ENCODE assay signal across 23 cellular contexts in the genomic region with DNA sequence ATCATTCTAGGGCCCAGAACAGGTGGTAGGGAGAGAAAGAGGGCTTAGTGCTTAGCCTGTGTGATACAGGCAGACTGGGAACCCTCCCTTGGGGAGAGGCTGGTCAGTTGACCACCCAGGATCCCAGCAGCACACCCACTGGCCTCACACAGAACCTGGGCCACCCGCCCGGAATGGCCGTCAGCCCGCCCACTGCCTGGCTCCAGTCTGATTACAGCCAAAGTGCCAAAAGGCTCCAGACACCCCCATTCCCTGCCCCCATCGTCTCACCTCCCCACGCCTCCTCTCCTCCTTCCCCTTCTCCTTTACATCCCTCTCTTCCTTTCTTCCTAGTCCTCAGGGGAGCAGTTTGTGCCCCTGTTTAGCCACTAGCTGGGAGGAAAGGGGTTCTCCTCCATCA. TPM values are rescaled to one million over a fixed set of nuclear protein-coding genes. Genes with fewer than 3 reads are reported as not detected.
DNase-seq lines count a peak whose midpoint lies in the region; TF ChIP-seq lines count a peak whose summit lies in the region.
"Had no signal": no experiment of that assay in that cellular context is flagged by ENCODE, and none has a peak within 500 bp of the region (broad histone marks: within the 10 kb centered on the region; RNA-seq: fewer than 3 reads in every experiment).

No MANE protein-coding gene starts in this region.

- H3K4me3 ChIP-seq in SJCRH30 (no peak overlapping the region), ovary (no peak overlapping the region), vagina (no peak overlapping the region), ascending aorta (no peak overlapping the region)
- H3K4me3 ChIP-seq: BLaER1, GM23338 had no signal

- H3K36me3 ChIP-seq in SJCRH30 (no peaks in the 10 kb centered on the region), ovary (no peaks in the 10 kb centered on the region), vagina (no peaks in the 10 kb centered on the region), ascending aorta (no peaks in the 10 kb centered on the region)
- H3K36me3 ChIP-seq: BLaER1 had no signal

- intact Hi-C loops in ovary (cut with DNase I) (loop anchor here in 2 of 4 donors (5.0 to 10.0 kb wide), 3 partner anchors 111 to 203 kb away; a partner anchor contains a TSS), vagina (cut with DNase I) (no loop called here), ascending aorta (cut with DNase I) (loop anchor here (5.0 to 10.0 kb wide), 4 partner anchors 38 to 203 kb away; a partner anchor contains a TSS)

- peak; percentile 48 to 49 for DNase-seq in SJCRH30
- no peak for DNase-seq in mesothelial cell of epicardium (ENCODE audit: low spot score in 2 of 2, unreplicated experiment in 2 of 2)
- peak; percentile 50 to 81 (median 71) for DNase-seq in ovary
- no peak for DNase-seq in vagina (ENCODE audit: extremely low spot score in 2 of 2)
- no peak for DNase-seq in activated naive CD4-positive, alpha-beta T cell (lab: John Stamatoyannopoulos, UW)
- DNase-seq in dedifferentiated amniotic fluid mesenchymal stem cell (ENCODE audit: extremely low spot score) = no peak
- DNase-seq in ascending aorta (ENCODE audit: low spot score in 2 of 2) = no peak
- DNase-seq: CD4-positive, alpha-beta memory T cell; COR-L47; DMS53; H9; HFFc6; KBM-7; MV-4-11; NCI-H1105; NCI-H1436 treated with DMSO at 0.1 percent for 48 hours; NCI-H1930; NCI-H2107; NCI-H446; NCI-H524 treated with DMSO at 0.1 percent for 48 hours; NCI-H774 had no signal

- no peaks in the 10 kb centered on the region for H3K9me3 Mint-ChIP-seq in mesothelial cell of epicardium
- H3K9me3 Mint-ChIP-seq: CD4-positive, alpha-beta memory T cell; GM23338; H9; HFFc6 had no signal

- H3K27me3 ChIP-seq in SJCRH30 (no peaks in the 10 kb centered on the region), ovary (no peaks in the 10 kb centered on the region), vagina (no peaks in the 10 kb centered on the region), ascending aorta (no peaks in the 10 kb centered on the region)

- TF ChIP-seq CTCF in mesothelial cell of epicardium (IDR thresholded peaks at IDR 0.05; ENCODE audit: unreplicated experiment) = no peak
- no peak for TF ChIP-seq CTCF in ovary (IDR thresholded peaks at IDR 0.05)
- TF ChIP-seq CTCF in vagina (IDR thresholded peaks at IDR 0.05) = no peak
- no peak for TF ChIP-seq CTCF in ascending aorta (IDR thresholded peaks at IDR 0.05)

- peak overlapping the region; percentile 69 for H3K4me3 Mint-ChIP-seq in mesothelial cell of epicardium
- H3K4me3 Mint-ChIP-seq: CD4-positive, alpha-beta memory T cell; GM23338; H9; HFFc6 had no signal

- H3K4me1 ChIP-seq in SJCRH30 (peaks cover 20% of the 10 kb centered on the region), ovary (ENCODE audit: insufficient read depth) (peaks cover 38% of the 10 kb centered on the region), vagina (peaks cover 40% of the 10 kb centered on the region), ascending aorta (peaks cover 4 to 11% of the 10 kb centered on the region in 2 donors)

- TF ChIP-seq POLR2A in ovary (IDR thresholded peaks at IDR 0.05) = no peak
- TF ChIP-seq POLR2A in vagina (IDR thresholded peaks at IDR 0.05) = no peak

- peak overlapping the region; percentile 99 for H3K27ac Mint-ChIP-seq in mesothelial cell of epicardium
- H3K27ac Mint-ChIP-seq: CD4-positive, alpha-beta memory T cell; GM23338; H9; HFFc6 had no signal

- peaks cover 35% of the 10 kb centered on the region for H3K27me3 Mint-ChIP-seq in mesothelial cell of epicardium (ENCODE audit: low read depth)

- no peaks in the 10 kb centered on the region for H3K9me3 ChIP-seq in SJCRH30 (replicated peaks)
- H3K9me3 ChIP-seq in ovary = no peaks in the 10 kb centered on the region
- H3K9me3 ChIP-seq in vagina = no peaks in the 10 kb centered on the region
- H3K9me3 ChIP-seq in ascending aorta = no peaks in the 10 kb centered on the region

- H3K4me1 Mint-ChIP-seq in mesothelial cell of epicardium = peaks cover 58% of the 10 kb centered on the region

- H3K27ac ChIP-seq in SJCRH30 (peak overlapping the region; percentile 32; the same call in 1 of the 2 replicates), ovary (peak overlapping the region; percentile 58 to 79), vagina (peak overlapping the region; percentile 75), ascending aorta (no peak overlapping the region)
- H3K27ac ChIP-seq: BLaER1 had no signal

- no peaks in the 10 kb centered on the region for H3K36me3 Mint-ChIP-seq in mesothelial cell of epicardium
- H3K36me3 Mint-ChIP-seq: CD4-positive, alpha-beta memory T cell had no signal

- WGBS in ovary, 3 donors = 20 to 35% (median 23%) methylated on average over 6 of the region's 6 CpGs

- TF ChIP-seq EP300 in ovary (IDR thresholded peaks at IDR 0.05) = no peak

RNA-seq across cellular contexts. Expression of a gene that starts 4.8 kb away (rescaled TPM):
- total RNA-seq in SJCRH30 (2014; rRNA removed; shearing (Covaris generic)) = 0.15 and 0.28 TPM in 2 replicates
- total RNA-seq in mesothelial cell of epicardium (146 to 165 TPM (median 151 TPM) in 3 replicates), ovary (10 to 100 TPM; 13.8 to 57.3 (median 45.1) TPM), vagina (16.0 TPM), ascending aorta (4.8 TPM)
- polyA plus RNA-seq in ovary = 10 to 100 TPM; 12.8 to 13.0 TPM

Comparison
In these comparisons a context has a peak if more than half of its experiments do, and no peak if none do; other contexts are left out.
1. DNase-seq: peak in SJCRH30 (2 of 2) and ovary (5 of 5); none in mesothelial cell of epicardium (0 of 2), vagina (0 of 2), activated naive CD4-positive, alpha-beta T cell (0 of 4), dedifferentiated amniotic fluid mesenchymal stem cell (single experiment) and ascending aorta (0 of 2).
2. H3K27ac ChIP-seq: peak in SJCRH30 (single experiment), ovary (2 of 2) and vagina (single experiment); none in ascending aorta (0 of 2).